Comparison of ENCODE assay signal across 1 cellular context in the genomic region with DNA sequence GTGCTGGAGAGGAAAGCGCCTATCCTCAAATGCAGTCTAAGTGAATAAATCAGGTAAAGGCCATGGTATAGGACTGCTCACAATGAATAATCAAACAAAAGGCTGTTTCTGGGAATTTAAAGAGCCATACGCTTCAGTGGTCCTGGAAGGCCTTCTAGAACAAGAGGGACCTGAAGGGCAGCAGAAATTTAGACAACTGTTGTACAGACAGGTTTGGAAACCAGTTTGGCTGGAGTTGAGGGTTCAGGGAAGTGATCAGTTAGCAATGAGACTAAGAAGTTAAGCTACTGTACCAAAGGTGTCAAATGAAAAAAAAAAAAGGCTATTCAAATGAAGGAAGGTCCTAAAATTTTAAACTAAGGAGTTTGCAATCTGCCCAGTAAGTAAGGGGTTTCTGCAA.
TF ChIP-seq lines count a peak whose summit lies in the region.

No MANE protein-coding gene starts in this region.

TF ChIP-seq in IMR-90, 13 proteins besides CTCF, POLR2A, EP300 and RAD21:
- no peak for TF ChIP-seq CHD1 (IDR thresholded peaks at IDR 0.05; ENCODE audit: low read depth, low read length)
- no peak for TF ChIP-seq CEBPB (IDR thresholded peaks at IDR 0.05; ENCODE audit: low read depth, low read length)
- no peak for TF ChIP-seq RFX5 (IDR thresholded peaks at IDR 0.05; ENCODE audit: low read depth, low read length)
- no peak for TF ChIP-seq FOS (IDR thresholded peaks at IDR 0.05; ENCODE audit: low read depth, low read length)
- no peak for TF ChIP-seq MXI1 (IDR thresholded peaks at IDR 0.05; ENCODE audit: borderline replicate concordance, low read depth, low read length)
- no peak for TF ChIP-seq BHLHE40 (IDR thresholded peaks at IDR 0.05; ENCODE audit: low read depth, low read length)
- no peak for TF ChIP-seq MAZ (IDR thresholded peaks at IDR 0.05; ENCODE audit: borderline replicate concordance, low read depth, low read length)
- TF ChIP-seq, protein P1, sequence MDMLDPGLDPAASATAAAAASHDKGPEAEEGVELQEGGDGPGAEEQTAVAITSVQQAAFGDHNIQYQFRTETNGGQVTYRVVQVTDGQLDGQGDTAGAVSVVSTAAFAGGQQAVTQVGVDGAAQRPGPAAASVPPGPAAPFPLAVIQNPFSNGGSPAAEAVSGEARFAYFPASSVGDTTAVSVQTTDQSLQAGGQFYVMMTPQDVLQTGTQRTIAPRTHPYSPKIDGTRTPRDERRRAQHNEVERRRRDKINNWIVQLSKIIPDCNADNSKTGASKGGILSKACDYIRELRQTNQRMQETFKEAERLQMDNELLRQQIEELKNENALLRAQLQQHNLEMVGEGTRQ (IDR thresholded peaks at IDR 0.05; ENCODE audit: low read depth, low read length): no peak
- no peak for TF ChIP-seq SMC3 (IDR thresholded peaks at IDR 0.05; ENCODE audit: low read depth, low read length)
- TF ChIP-seq ELK1 (IDR thresholded peaks at IDR 0.05; ENCODE audit: borderline replicate concordance, low read depth, low read length): no peak
- TF ChIP-seq NFE2L2 (IDR thresholded peaks at IDR 0.05; ENCODE audit: low read depth, low read length): no peak
- TF ChIP-seq MAFK (IDR thresholded peaks at IDR 0.05; ENCODE audit: low read depth, low read length): no peak
TF ChIP-seq in IMR-90: peak in this region for 0.
